19 cellular contexts compared by ENCODE assay signal in genomic region chr2:206836722-206837121, GRCh38.
A peak's percentile ranks its signal among the peaks of the same experiment; 100 is the strongest.
DNase-seq lines count a peak whose midpoint lies in the region; ATAC-seq lines count a peak whose summit lies in the region.
"Had no signal": no experiment of that assay in that cellular context is flagged by ENCODE, and none has a peak within 500 bp of the region (broad histone marks: within the 10 kb centered on the region; RNA-seq: fewer than 3 reads in every experiment).

No MANE protein-coding gene starts in this region.

- DNase-seq in NCI-H1092 treated with DMSO at 0.1 percent for 48 hours (lab: John Stamatoyannopoulos, UW) (peak; percentile 1), NCI-H1092 (lab: John Stamatoyannopoulos, UW) (no peak), NCI-H2081 (lab: John Stamatoyannopoulos, UW) (peak; percentile 32 to 83), NCI-H774 (lab: John Stamatoyannopoulos, UW) (peak; percentile 46), iris pigment epithelial cell (ENCODE audit: low read depth) (peak; percentile 26), HT-29 (ENCODE audit: low spot score) (no peak)
- DNase-seq in stimulated activated naive CD8-positive, alpha-beta T cell treated with anti-CD3 and anti-CD28 coated beads, Interleukin-15, amount 100 ng/mL, for 72 hours: no peak
- DNase-seq: 8988T; DMS 273 treated with DMSO at 0.1 percent for 48 hours; GDM1; H9; IMR-90; NCI-H1694 treated with DMSO at 0.1 percent for 48 hours; NCI-H2171 treated with DMSO at 0.1 percent for 48 hours; NCI-H510A treated with DMSO at 0.1 percent for 48 hours; NK-92 treated with Interleukin-12 subunit alpha and Interleukin-12 subunit beta, amount 100 ng/mL, for 24 hours; Peyer's patch had no signal

- H3K27me3 Mint-ChIP-seq in stimulated activated naive CD8-positive, alpha-beta T cell treated with anti-CD3 and anti-CD28 coated beads, Interleukin-15, amount 100 ng/mL, for 72 hours: no peaks in the 10 kb centered on the region

- H3K4me3 Mint-ChIP-seq in stimulated activated naive CD8-positive, alpha-beta T cell treated with anti-CD3 and anti-CD28 coated beads, Interleukin-15, amount 100 ng/mL, for 72 hours: no peak overlapping the region
- H3K4me3 Mint-ChIP-seq: CD14-positive monocyte, H9 had no signal

- H3K4me1 Mint-ChIP-seq in stimulated activated naive CD8-positive, alpha-beta T cell treated with anti-CD3 and anti-CD28 coated beads, Interleukin-15, amount 100 ng/mL, for 72 hours: no peaks in the 10 kb centered on the region

- ATAC-seq in stimulated activated naive CD8-positive, alpha-beta T cell treated with anti-CD3 and anti-CD28 coated beads, Interleukin-15, amount 100 ng/mL, for 72 hours: no peak
- ATAC-seq in HG02678 (IDR thresholded peaks at IDR 0.05; ENCODE audit: unreplicated experiment): no peak

- no peak overlapping the region for H3K27ac Mint-ChIP-seq in stimulated activated naive CD8-positive, alpha-beta T cell treated with anti-CD3 and anti-CD28 coated beads, Interleukin-15, amount 100 ng/mL, for 72 hours
- H3K27ac Mint-ChIP-seq: CD14-positive monocyte, H9 had no signal

- H3K9me3 Mint-ChIP-seq in stimulated activated naive CD8-positive, alpha-beta T cell treated with anti-CD3 and anti-CD28 coated beads, Interleukin-15, amount 100 ng/mL, for 72 hours: peaks cover 4 to 8% of the 10 kb centered on the region in 2 donors

Comparison
In these comparisons a context has a peak if more than half of its experiments do, and no peak if none do; other contexts are left out.
1. DNase-seq: peak in NCI-H1092 treated with DMSO at 0.1 percent for 48 hours (single experiment), NCI-H2081 (2 of 2), NCI-H774 (single experiment) and iris pigment epithelial cell (single experiment); none in NCI-H1092 (single experiment), stimulated activated naive CD8-positive, alpha-beta T cell treated with anti-CD3 and anti-CD28 coated beads, Interleukin-15, amount 100 ng/mL, for 72 hours (0 of 2) and HT-29 (single experiment).